ENCODE assay signal across 1 cellular context in genomic region chr12:54701940-54702592, GRCh38.
A peak's percentile ranks its signal among the peaks of the same experiment; 100 is the strongest.
TF ChIP-seq lines count a peak whose summit lies in the region.

No MANE protein-coding gene starts in this region.

TF ChIP-seq in K562, 482 proteins besides CTCF, POLR2A, EP300 and RAD21 (continued from another document):
- TF ChIP-seq ZNF318 (IDR thresholded peaks at IDR 0.05; ENCODE audit: borderline replicate concordance in 1 of 2, low read depth in 1 of 2) (no peak), ETS2 (tag; IDR thresholded peaks at IDR 0.05; ENCODE audit: borderline replicate concordance, poor library complexity, severe bottlenecking) (no peak), ELF4 (CRISPR knock-in tag; IDR thresholded peaks at IDR 0.05) (no peak), ZNF165 (CRISPR knock-in tag; IDR thresholded peaks at IDR 0.05; ENCODE audit: borderline replicate concordance) (no peak), SMARCE1 (IDR thresholded peaks at IDR 0.05) (no peak), POLR2AphosphoS5 (IDR thresholded peaks at IDR 0.05; ENCODE audit: control insufficient read depth, insufficient read depth, low read depth, low read length) (no peak), SOX6 (IDR thresholded peaks at IDR 0.05) (no peak), BCLAF1 (IDR thresholded peaks at IDR 0.05; ENCODE audit: borderline replicate concordance in 1 of 2, control insufficient read depth in 1 of 2, low read depth in 2 of 2, low read length in 1 of 2) (no peak), KDM4B (IDR thresholded peaks at IDR 0.05; ENCODE audit: borderline replicate concordance in 2 of 2, low read depth in 1 of 2) (no peak), SAFB (IDR thresholded peaks at IDR 0.05; ENCODE audit: borderline replicate concordance, low read depth, low read length) (no peak), STAT6 (CRISPR knock-in tag; IDR thresholded peaks at IDR 0.05) (no peak), ZNF280B (CRISPR knock-in tag; IDR thresholded peaks at IDR 0.05) (no peak), FOXK1 (CRISPR knock-in tag; IDR thresholded peaks at IDR 0.05; ENCODE audit: borderline replicate concordance) (no peak), UBTF (IDR thresholded peaks at IDR 0.05; ENCODE audit: borderline replicate concordance in 1 of 2, low read depth in 2 of 2, low read length in 2 of 2) (no peak), NR2F6 (CRISPR knock-in tag; IDR thresholded peaks at IDR 0.05) (no peak), BRCA1 (IDR thresholded peaks at IDR 0.05) (no peak), BRCA1 (CRISPR knock-in tag; IDR thresholded peaks at IDR 0.05) (no peak), ARID3A (IDR thresholded peaks at IDR 0.05; ENCODE audit: borderline replicate concordance, low read depth, low read length) (0 out of 2 replicates have a peak, but pooled peaks have one; percentile 16)
